In the genomic region with DNA sequence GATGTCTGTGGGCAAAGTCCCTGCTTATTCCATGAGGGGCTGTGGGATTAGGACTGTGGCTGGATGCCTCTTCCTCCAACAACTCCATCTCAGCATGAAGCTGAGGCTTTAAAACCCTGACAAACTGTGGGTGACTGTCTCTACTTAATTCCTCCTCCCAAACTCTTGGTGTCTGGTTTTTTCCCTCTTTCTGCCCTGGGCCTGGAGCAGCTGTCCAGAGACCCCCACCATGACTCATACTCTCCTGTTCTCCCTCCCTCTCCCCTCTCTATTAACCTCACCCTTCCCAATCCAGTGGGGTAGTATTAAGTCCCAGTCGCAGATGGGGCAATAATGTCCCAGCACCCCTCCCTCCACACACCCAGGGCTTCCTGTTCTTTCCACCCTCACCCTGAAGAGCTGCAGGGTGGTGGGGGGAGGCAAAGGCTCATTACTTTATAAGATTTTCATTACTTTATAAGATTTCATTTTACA, we compare ENCODE assay signal across 1 cellular context.
TF ChIP-seq lines count a peak whose summit lies in the region.

No MANE protein-coding gene starts in this region.

TF ChIP-seq in neural cell, 6 proteins besides CTCF, POLR2A, EP300 and RAD21 (continued from another document):
- TF ChIP-seq, protein P1, sequence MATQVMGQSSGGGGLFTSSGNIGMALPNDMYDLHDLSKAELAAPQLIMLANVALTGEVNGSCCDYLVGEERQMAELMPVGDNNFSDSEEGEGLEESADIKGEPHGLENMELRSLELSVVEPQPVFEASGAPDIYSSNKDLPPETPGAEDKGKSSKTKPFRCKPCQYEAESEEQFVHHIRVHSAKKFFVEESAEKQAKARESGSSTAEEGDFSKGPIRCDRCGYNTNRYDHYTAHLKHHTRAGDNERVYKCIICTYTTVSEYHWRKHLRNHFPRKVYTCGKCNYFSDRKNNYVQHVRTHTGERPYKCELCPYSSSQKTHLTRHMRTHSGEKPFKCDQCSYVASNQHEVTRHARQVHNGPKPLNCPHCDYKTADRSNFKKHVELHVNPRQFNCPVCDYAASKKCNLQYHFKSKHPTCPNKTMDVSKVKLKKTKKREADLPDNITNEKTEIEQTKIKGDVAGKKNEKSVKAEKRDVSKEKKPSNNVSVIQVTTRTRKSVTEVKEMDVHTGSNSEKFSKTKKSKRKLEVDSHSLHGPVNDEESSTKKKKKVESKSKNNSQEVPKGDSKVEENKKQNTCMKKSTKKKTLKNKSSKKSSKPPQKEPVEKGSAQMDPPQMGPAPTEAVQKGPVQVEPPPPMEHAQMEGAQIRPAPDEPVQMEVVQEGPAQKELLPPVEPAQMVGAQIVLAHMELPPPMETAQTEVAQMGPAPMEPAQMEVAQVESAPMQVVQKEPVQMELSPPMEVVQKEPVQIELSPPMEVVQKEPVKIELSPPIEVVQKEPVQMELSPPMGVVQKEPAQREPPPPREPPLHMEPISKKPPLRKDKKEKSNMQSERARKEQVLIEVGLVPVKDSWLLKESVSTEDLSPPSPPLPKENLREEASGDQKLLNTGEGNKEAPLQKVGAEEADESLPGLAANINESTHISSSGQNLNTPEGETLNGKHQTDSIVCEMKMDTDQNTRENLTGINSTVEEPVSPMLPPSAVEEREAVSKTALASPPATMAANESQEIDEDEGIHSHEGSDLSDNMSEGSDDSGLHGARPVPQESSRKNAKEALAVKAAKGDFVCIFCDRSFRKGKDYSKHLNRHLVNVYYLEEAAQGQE (IDR thresholded peaks at IDR 0.05; ENCODE audit: borderline replicate concordance) = no peak
- TF ChIP-seq TAF1 (IDR thresholded peaks at IDR 0.05; ENCODE audit: low read depth) = no peak
- no peak for TF ChIP-seq EZH2 (IDR thresholded peaks at IDR 0.05; ENCODE audit: borderline replicate concordance, insufficient read depth, low read length, poor library complexity, severe bottlenecking)
- no peak for TF ChIP-seq MXI1 (conservative IDR thresholded peaks at IDR 0.05; ENCODE audit: poor library complexity, severe bottlenecking)
- TF ChIP-seq POLR2AphosphoS5 (IDR thresholded peaks at IDR 0.05) = no peak
TF ChIP-seq in neural cell: peak in this region for 0.
